30 cellular contexts compared by ENCODE assay signal in genomic region chrX:69600182-69600581, GRCh38. TPM values are rescaled to one million over a fixed set of nuclear protein-coding genes. Genes with fewer than 3 reads are reported as not detected.
"Had no signal": no experiment of that assay in that cellular context is flagged by ENCODE, and none has a peak within 500 bp of the region (broad histone marks: within the 10 kb centered on the region; RNA-seq: fewer than 3 reads in every experiment).

No MANE protein-coding gene starts in this region.

- H3K4me1 ChIP-seq: psoas muscle, spleen, suprapubic skin, testis, tibial artery, transverse colon, upper lobe of right lung, uterus had no signal

- H3K9ac ChIP-seq: parathyroid adenoma had no signal

- H3K4me3 ChIP-seq: psoas muscle, skin epidermis, smooth muscle cell, spleen, suprapubic skin, testis, tibial artery, transverse colon, upper lobe of right lung, uterus had no signal

- ATAC-seq: naive thymus-derived CD8-positive, alpha-beta T cell; natural killer cell treated with Interleukin-12 subunit alpha and Interleukin-12 subunit beta and Interleukin-15 and Interleukin-18, amount 100 ng/mL, for 72 hours; psoas muscle; right cardiac atrium; sciatic nerve; stimulated activated memory B cell treated with anti-CD40 and anti-IgM and Interleukin-4, amounts not matched to agents 10 μg/mL and 1 μg/mL and 100 μg/mL, for 72 hours; stimulated activated naive CD8-positive, alpha-beta T cell treated with anti-CD3 and anti-CD28 coated beads, Interleukin-15, amount 100 ng/mL, for 72 hours; stimulated activated naive CD8-positive, alpha-beta T cell treated with anti-CD3 and anti-CD28 coated beads, Interleukin-15, Interleukin-2, amounts not matched to agents 100 U/mL and 50 U/mL, for 24 hours; upper lobe of right lung had no signal

- H3K27me3 ChIP-seq: neutrophil, suprapubic skin, testis, tibial artery, transverse colon, upper lobe of right lung had no signal

- H3K36me3 ChIP-seq: neutrophil, spleen, suprapubic skin, tibial artery, transverse colon, upper lobe of right lung, uterus had no signal

- DNase-seq: naive thymus-derived CD8-positive, alpha-beta T cell; nephron progenitor cell; nucleus accumbens; posterior cingulate gyrus; psoas muscle; right cardiac atrium; spleen; stimulated activated CD4-positive, alpha-beta T cell treated with anti-CD3 and anti-CD28 coated beads, Interleukin-12 subunit alpha, Interleukin-12 subunit beta, amount 100 ng/mL, for 4 hours; stimulated activated CD4-positive, alpha-beta T cell treated with anti-CD3 and anti-CD28 coated beads, Interleukin-1b, Interleukin-23, amount 100 ng/mL, for 48 hours; stimulated activated CD4-positive, alpha-beta T cell treated with anti-CD3 and anti-CD28 coated beads, Interleukin-4, amount 100 ng/mL, for 1 hour; stimulated activated CD4-positive, alpha-beta T cell treated with anti-CD3 and anti-CD28 coated beads, Interleukin-4, amount 100 ng/mL, for 4 hours; stimulated activated CD8-positive, alpha-beta memory T cell treated with anti-CD3 and anti-CD28 coated beads, Interleukin-4, amount 100 ng/mL, for 48 hours; stimulated activated naive CD4-positive, alpha-beta T cell; stimulated activated naive CD8-positive, alpha-beta T cell treated with anti-CD3 and anti-CD28 coated beads, Interleukin-15, amount 100 ng/mL, for 72 hours; stimulated activated naive CD8-positive, alpha-beta T cell treated with anti-CD3 and anti-CD28 coated beads, Interleukin-15, Interleukin-2, amounts not matched to agents 100 U/mL and 50 U/mL, for 24 hours; substantia nigra; testis; tibial artery; transverse colon; upper lobe of right lung; uterus had no signal

- H3K27ac ChIP-seq: neutrophil, parathyroid adenoma, psoas muscle, skin epidermis, spleen, suprapubic skin, testis, tibial artery, transverse colon, upper lobe of right lung, uterus had no signal

- H3K9me3 ChIP-seq: neutrophil, psoas muscle, spleen, suprapubic skin, testis, tibial artery, transverse colon, upper lobe of right lung, uterus had no signal

RNA-seq across cellular contexts. Expression of gene EDA, which starts 15.7 kb away (rescaled TPM):
- total RNA-seq: osteocyte had no signal
- polyA plus RNA-seq: smooth muscle cell had no signal
